In genomic region chr16:74447578-74447977, GRCh38 we compare ENCODE assay signal across 21 cellular contexts. TPM values are rescaled to one million over a fixed set of nuclear protein-coding genes. Genes with fewer than 3 reads are reported as not detected.
A peak's percentile ranks its signal among the peaks of the same experiment; 100 is the strongest.
DNase-seq lines count a peak whose midpoint lies in the region; ATAC-seq lines count a peak whose summit lies in the region.
"Had no signal": no experiment of that assay in that cellular context is flagged by ENCODE, and none has a peak within 500 bp of the region (broad histone marks: within the 10 kb centered on the region; RNA-seq: fewer than 3 reads in every experiment).

No MANE protein-coding gene starts in this region.

- no peak overlapping the region for H3K4me3 ChIP-seq in mesenchymal stem cell (ENCODE audit: insufficient read depth in 1 of 2, low read depth in 1 of 2, low read length in 2 of 2)
- H3K4me3 ChIP-seq: cardiac muscle cell, HAP-1 had no signal

- H3K4me2 ChIP-seq in mesenchymal stem cell (ENCODE audit: low read length, poor library complexity, severe bottlenecking), result no peak overlapping the region

- no peak overlapping the region for H2AFZ ChIP-seq in mesenchymal stem cell (ENCODE audit: low read depth, low read length)

- H2BK120ac ChIP-seq in mesenchymal stem cell (ENCODE audit: low read depth, low read length), result no peak overlapping the region

- H4K91ac ChIP-seq in mesenchymal stem cell (ENCODE audit: low read length), result no peak overlapping the region

- H3K23ac ChIP-seq in mesenchymal stem cell (ENCODE audit: low read length in 2 of 2), result no peak overlapping the region

- peaks cover 17% of the 10 kb centered on the region for H3K79me1 ChIP-seq in mesenchymal stem cell (replicated peaks; ENCODE audit: low read length, poor library complexity, severe bottlenecking)

- H4K8ac ChIP-seq in mesenchymal stem cell (ENCODE audit: low read length), result no peak overlapping the region

- peak overlapping the region in 1 of 2 experiments; percentile 48 for H3K14ac ChIP-seq in mesenchymal stem cell (ENCODE audit: low read length in 2 of 2)

- no peak overlapping the region for H2BK5ac ChIP-seq in mesenchymal stem cell (ENCODE audit: low read depth, low read length, poor library complexity, severe bottlenecking)

- peaks cover 15% of the 10 kb centered on the region for H3K4me1 ChIP-seq in mesenchymal stem cell (ENCODE audit: control insufficient read depth, insufficient read depth, low read depth, low read length)
- H3K4me1 ChIP-seq: HAP-1 had no signal

- H3K36me3 ChIP-seq in mesenchymal stem cell (ENCODE audit: control insufficient read depth in 1 of 2, insufficient read depth in 2 of 2, low read depth in 1 of 2, low read length in 2 of 2), result peaks cover 24 to 28% of the 10 kb centered on the region in 2 experiments

- DNase-seq in left ventricle myocardium superior (peak; percentile 47), cardiac septum (ENCODE audit: low spot score) (no peak), mesenchymal stem cell (no peak), EL (no peak), mesenteric fat pad (ENCODE audit: low spot score) (no peak)
- DNase-seq: activated CD4-positive, alpha-beta T cell treated with anti-CD3 and anti-CD28 coated beads, Interleukin-2, amount 50 U/mL, for 4 hours; activated T-cell treated with anti-CD3 and anti-CD28 coated beads, Interleukin-2, amount 50 U/mL, for 4 hours; foreskin melanocyte; Kasumi-1; naive B cell; NCI-H146; NCI-H226; stimulated activated naive B cell treated with anti-CD40 and anti-IgM and Interleukin-4, amounts not matched to agents 10 μg/mL and 1 μg/mL and 100 μg/mL, for 72 hours had no signal

- no peak overlapping the region for H2AK5ac ChIP-seq in mesenchymal stem cell (ENCODE audit: low read length, severe bottlenecking)

- H3K9me3 ChIP-seq in mesenchymal stem cell (ENCODE audit: control insufficient read depth, low read length), result no peaks in the 10 kb centered on the region
- H3K9me3 ChIP-seq: HAP-1 had no signal

- intact Hi-C loops in left ventricle myocardium superior (cut with micrococcal nuclease), result no loop called here
- intact Hi-C loops in cardiac septum (cut with DNase I), result no loop called here

- WGBS in mesenchymal stem cell, result 98% methylated on average over 5 of the region's 5 CpGs

- no peaks in the 10 kb centered on the region for H3K27me3 ChIP-seq in mesenchymal stem cell (ENCODE audit: control insufficient read depth in 1 of 2, insufficient read depth in 1 of 2, low read length in 2 of 2)
- H3K27me3 ChIP-seq: cardiac muscle cell had no signal

- H2BK15ac ChIP-seq in mesenchymal stem cell (ENCODE audit: low read depth, poor library complexity, severe bottlenecking), result no peak overlapping the region

- H3K18ac ChIP-seq in mesenchymal stem cell (ENCODE audit: low read depth in 1 of 2, low read length in 2 of 2), result peak overlapping the region; percentile 38 to 50

- no peak overlapping the region for H3K9ac ChIP-seq in mesenchymal stem cell (ENCODE audit: low read length)

- H3K4ac ChIP-seq in mesenchymal stem cell (ENCODE audit: low read depth in 1 of 2, low read length in 2 of 2), result no peak overlapping the region

- H2BK12ac ChIP-seq in mesenchymal stem cell (ENCODE audit: low read length in 2 of 2), result peak overlapping the region in 1 of 2 experiments; percentile 2

- peak overlapping the region; percentile 40 for H3K27ac ChIP-seq in cingulate gyrus (ENCODE audit: low read depth, low read length)
- no peak overlapping the region for H3K27ac ChIP-seq in mesenchymal stem cell (ENCODE audit: low read length, poor library complexity, severe bottlenecking)
- H3K27ac ChIP-seq: cardiac muscle cell had no signal

- ATAC-seq in left ventricle myocardium superior (peak; percentile 9), GM19463 (IDR thresholded peaks at IDR 0.05; ENCODE audit: unreplicated experiment) (no peak), HG02623 (IDR thresholded peaks at IDR 0.05; ENCODE audit: unreplicated experiment) (no peak)
- ATAC-seq: activated T-cell treated with anti-CD3 and anti-CD28 coated beads, Interleukin-2, amount 50 U/mL, for 4 hours; stimulated activated naive B cell treated with anti-CD40 and anti-IgM and Interleukin-4, amounts not matched to agents 10 μg/mL and 1 μg/mL and 100 μg/mL, for 72 hours had no signal

RNA-seq across cellular contexts. Expression of gene CLEC18B, which starts 26.3 kb away (rescaled TPM):
- total RNA-seq in left ventricle myocardium superior, result not detected
- total RNA-seq in cardiac septum, result 0.38 TPM
- 0.10 TPM for polyA plus RNA-seq in mesenchymal stem cell (2013, experiment 1 of 2)
- polyA plus RNA-seq in mesenchymal stem cell (2013, experiment 2 of 2), result 0.05 TPM
- 0.19 TPM for total RNA-seq in mesenteric fat pad
- total RNA-seq: Daoy, pulmonary artery endothelial cell, RPMI7951 had no signal
